In the genomic region with DNA sequence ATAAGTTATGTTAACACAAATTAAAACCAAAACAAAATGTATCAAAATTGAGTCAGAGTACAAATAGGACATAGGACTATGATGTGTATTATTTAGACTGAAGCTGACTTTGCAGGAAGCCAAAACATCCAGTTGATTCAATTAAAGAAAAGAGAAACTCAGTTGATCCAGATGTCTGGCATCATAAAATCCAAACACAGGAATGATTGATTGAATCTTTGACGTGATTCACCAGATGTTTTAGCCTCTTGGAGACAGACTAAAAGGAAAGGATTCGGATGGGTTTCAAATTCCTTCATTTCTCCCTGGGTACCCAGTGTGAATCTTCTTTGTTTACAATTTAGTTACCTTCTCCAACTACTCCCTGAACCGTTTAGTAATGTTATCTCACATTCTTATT, we compare ENCODE assay signal across 16 cellular contexts.
"Had no signal": no experiment of that assay in that cellular context is flagged by ENCODE, and none has a peak within 500 bp of the region (broad histone marks: within the 10 kb centered on the region; RNA-seq: fewer than 3 reads in every experiment).

No MANE protein-coding gene starts in this region.

- H3K27ac ChIP-seq: body of pancreas, heart left ventricle, left ventricle myocardium inferior, parathyroid adenoma, right lobe of liver, tibial artery had no signal

- H3K4me1 ChIP-seq: body of pancreas, gastrocnemius medialis, heart left ventricle, left ventricle myocardium inferior, parathyroid adenoma had no signal

- H3K9me3 ChIP-seq: body of pancreas, gastrocnemius medialis, heart left ventricle, left ventricle myocardium inferior, right lobe of liver, tibial artery had no signal

- H3K27ac Mint-ChIP-seq: activated naive CD8-positive, alpha-beta T cell; effector memory CD8-positive, alpha-beta T cell; naive thymus-derived CD4-positive, alpha-beta T cell; T-helper 2 cell treated with Interferon-gamma antibody and Interleukin-4, amounts not matched to agents 5 μg/mL and 100 μg/mL, for 36 hours had no signal

- H3K36me3 Mint-ChIP-seq: activated naive CD8-positive, alpha-beta T cell; naive thymus-derived CD4-positive, alpha-beta T cell had no signal

- ATAC-seq: body of pancreas; effector memory CD8-positive, alpha-beta T cell; gastrocnemius medialis; heart left ventricle; naive thymus-derived CD4-positive, alpha-beta T cell; right lobe of liver had no signal

- H3K4me1 Mint-ChIP-seq: naive thymus-derived CD4-positive, alpha-beta T cell had no signal

- H3K36me3 ChIP-seq: gastrocnemius medialis, heart left ventricle, left ventricle myocardium inferior, right lobe of liver, tibial artery had no signal

- DNase-seq: activated CD4-positive, alpha-beta T cell treated with anti-CD3 and anti-CD28 coated beads, Interleukin-2, amount 50 U/mL, for 48 hours; amygdala; body of pancreas; caudate nucleus; effector memory CD8-positive, alpha-beta T cell; gastrocnemius medialis; heart left ventricle; left ventricle myocardium inferior; naive thymus-derived CD4-positive, alpha-beta T cell; right lobe of liver; stimulated activated CD8-positive, alpha-beta memory T cell treated with anti-CD3 and anti-CD28 coated beads, Interleukin-4, amount 100 ng/mL, for 48 hours; stimulated activated naive CD4-positive, alpha-beta T cell; tibial artery had no signal

- H3K27me3 Mint-ChIP-seq: activated naive CD8-positive, alpha-beta T cell; effector memory CD8-positive, alpha-beta T cell had no signal

- H3K4me3 ChIP-seq: body of pancreas, gastrocnemius medialis, heart left ventricle, left ventricle myocardium inferior, right lobe of liver, tibial artery had no signal

- H3K4me3 Mint-ChIP-seq: activated naive CD8-positive, alpha-beta T cell; effector memory CD8-positive, alpha-beta T cell; naive thymus-derived CD4-positive, alpha-beta T cell; T-helper 2 cell treated with Interferon-gamma antibody and Interleukin-4, amounts not matched to agents 5 μg/mL and 100 μg/mL, for 36 hours had no signal

- H3K27me3 ChIP-seq: body of pancreas, gastrocnemius medialis, heart left ventricle, right lobe of liver, tibial artery had no signal

- H3K9me3 Mint-ChIP-seq: effector memory CD8-positive, alpha-beta T cell; T-helper 2 cell treated with Interferon-gamma antibody and Interleukin-4, amounts not matched to agents 5 μg/mL and 100 μg/mL, for 36 hours had no signal
